In the genomic region with DNA sequence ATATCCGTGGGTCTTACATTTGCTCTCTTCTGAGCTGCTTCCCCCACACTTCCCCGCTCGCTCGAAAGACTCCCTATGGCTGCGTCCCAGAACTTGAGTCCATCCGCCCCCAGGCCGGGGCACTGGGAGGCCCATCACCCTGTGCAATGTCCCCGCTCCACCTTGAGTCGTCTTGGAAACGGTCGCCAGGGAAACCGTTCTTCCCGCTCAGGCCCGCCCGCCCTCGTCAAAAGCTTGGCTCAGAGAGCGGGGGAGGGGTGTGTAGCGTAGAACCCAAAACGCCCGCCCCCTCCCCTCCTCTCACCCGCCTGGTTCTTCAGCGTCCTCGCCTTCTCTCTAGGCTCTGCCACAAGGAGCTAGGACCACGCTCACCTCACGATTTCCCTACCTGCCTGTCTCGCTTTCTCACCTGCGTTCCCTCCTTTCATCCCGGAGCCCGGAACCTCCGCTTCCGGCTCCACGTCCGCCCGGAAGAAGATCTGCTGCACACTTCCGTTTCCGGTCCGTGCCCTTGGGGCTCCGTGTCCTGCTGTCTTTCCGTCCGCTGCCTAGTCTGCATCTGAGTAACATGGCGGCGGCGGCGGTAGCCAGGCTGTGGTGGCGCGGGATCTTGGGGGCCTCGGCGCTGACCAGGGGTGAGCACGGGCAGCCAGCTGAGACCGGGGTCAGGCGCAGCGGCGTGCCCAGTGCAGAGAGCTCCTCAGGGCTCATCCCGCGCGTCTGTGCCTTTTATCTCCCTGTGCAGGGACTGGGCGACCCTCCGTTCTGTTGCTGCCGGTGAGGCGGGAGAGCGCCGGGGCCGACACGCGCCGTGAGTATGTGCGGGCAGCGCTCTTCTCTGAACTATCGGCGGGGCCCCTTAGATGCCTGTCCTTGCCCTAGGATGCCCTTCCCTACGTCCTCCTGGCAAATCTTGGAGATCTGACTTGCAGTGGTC, we compare ENCODE assay signal across 8 cellular contexts. TPM values are rescaled to one million over a fixed set of nuclear protein-coding genes. Genes with fewer than 3 reads are reported as not detected.
DNase-seq lines count a peak whose midpoint lies in the region; ATAC-seq, FAIRE-seq and TF ChIP-seq lines count a peak whose summit lies in the region.

TSS of gene KBTBD4 (minus strand) at position 447 of the 937 bp plus-strand sequence. CDS start at position 428, 19 bp downstream.
TSS of gene NDUFS3 (plus strand) at position 551 of the 937 bp plus-strand sequence. CDS start at position 569, 18 bp downstream.

- H3F3A ChIP-seq in OCI-LY1 (ENCODE audit: insufficient read depth, low read length), result no peaks in the 10 kb centered on the region

- CTCF ChIA-PET in endothelial cell of umbilical vein (lab: Charles Lee), result interaction anchor here (1.0 to 1.2 kb wide), 4 partner anchors 10 to 124 kb away, joined by 3 to 4 read pairs (median 3); partner anchors contain the start of gene PTPMT1

- POLR2A ChIA-PET in endothelial cell of umbilical vein (lab: Charles Lee), result no interaction called here

- H3K36me3 ChIP-seq in OCI-LY1 (ENCODE audit: insufficient read depth, low read length) (peaks cover 63% of the 10 kb centered on the region), endothelial cell of umbilical vein (ENCODE audit: control insufficient read depth in 2 of 2, extremely low read depth in 1 of 2, insufficient read depth in 2 of 2, low read length in 2 of 2) (peaks cover 13 to 19% of the 10 kb centered on the region in 2 experiments)

- DNase-seq in D721Med (ENCODE audit: insufficient read length, low spot score) (peak; percentile 91), HuH-7 (ENCODE audit: low spot score) (peak; percentile 86), endothelial cell of umbilical vein (ENCODE audit: low read depth, low spot score) (peak; percentile 84), middle frontal gyrus (ENCODE audit: extremely low spot score, low spot score) (peak; percentile 83)
- peak; percentile 85 for DNase-seq in activated CD8-positive, alpha-beta memory T cell treated with anti-CD3 and anti-CD28 coated beads, Interleukin-2, amount 50 U/mL, for 4 hours
- DNase-seq in stimulated activated CD8-positive, alpha-beta memory T cell treated with anti-CD3 and anti-CD28 coated beads, Interleukin-2, amount 100 ng/mL, for 1 hour (ENCODE audit: low read depth in 2 of 2), result peak; percentile 74 to 75

- H3K9me1 ChIP-seq in endothelial cell of umbilical vein (replicated peaks; ENCODE audit: control insufficient read depth, extremely low read depth, insufficient read depth, low read length), result no peaks in the 10 kb centered on the region

- no peaks in the 10 kb centered on the region for H4K20me1 ChIP-seq in OCI-LY1 (ENCODE audit: insufficient read depth, low read length)
- no peaks in the 10 kb centered on the region for H4K20me1 ChIP-seq in endothelial cell of umbilical vein (replicated peaks; ENCODE audit: control insufficient read depth, extremely low read depth, insufficient read depth, low read length)

- H3K4me1 ChIP-seq in OCI-LY1 (ENCODE audit: insufficient read depth, low read length, severe bottlenecking), result peaks cover 29% of the 10 kb centered on the region
- peaks cover 23% of the 10 kb centered on the region for H3K4me1 ChIP-seq in endothelial cell of umbilical vein (ENCODE audit: control insufficient read depth, extremely low read depth, insufficient read depth, low read length)

- H2AFZ ChIP-seq in OCI-LY1 (ENCODE audit: low read length) (no peak within 1 kb of the TSS), endothelial cell of umbilical vein (ENCODE audit: low read depth, low read length) (peak within 1 kb of the TSS; percentile 79)

- H3K9me2 ChIP-seq in OCI-LY1 (ENCODE audit: low read depth, low read length), result no peaks in the 10 kb centered on the region

- FAIRE-seq in D721Med (lab: Jason Lieb, UNC), result no peak
- FAIRE-seq in endothelial cell of umbilical vein (lab: Jason Lieb, UNC), result peak; percentile 74

- TF ChIP-seq POLR2A in endothelial cell of umbilical vein (IDR thresholded peaks at IDR 0.05; ENCODE audit: low read depth, low read length), result peak; percentile 63

- dilution Hi-C loops in endothelial cell of umbilical vein (cut with MboI; ENCODE audit: extremely low pct_ligation_motif_present, low sequenced_read_pairs), result no loop called here

- no peaks in the 10 kb centered on the region for H3K27me3 ChIP-seq in OCI-LY1 (ENCODE audit: insufficient read depth, low read length)
- H3K27me3 ChIP-seq in endothelial cell of umbilical vein (ENCODE audit: control insufficient read depth in 2 of 2, insufficient read depth in 2 of 2, low read length in 2 of 2), result no peaks in the 10 kb centered on the region

- H3K27ac ChIP-seq in OCI-LY1 (ENCODE audit: low read depth, low read length, poor library complexity, severe bottlenecking), result peak within 1 kb of the TSS; percentile 32
- H3K27ac ChIP-seq in endothelial cell of umbilical vein (ENCODE audit: insufficient read depth, low read depth, low read length), result peak within 1 kb of the TSS; percentile 47

- H3K9me3 ChIP-seq in OCI-LY1 (ENCODE audit: low read length) (no peaks in the 10 kb centered on the region), endothelial cell of umbilical vein (replicated peaks; ENCODE audit: control insufficient read depth, insufficient read depth, low read length) (no peaks in the 10 kb centered on the region)

- H3K4me2 ChIP-seq in OCI-LY1 (ENCODE audit: low read length), result peak within 1 kb of the TSS; percentile 100
- peak within 1 kb of the TSS; percentile 90 for H3K4me2 ChIP-seq in endothelial cell of umbilical vein (ENCODE audit: insufficient read depth, low read length)

- intact Hi-C loops in endothelial cell of umbilical vein (cut with micrococcal nuclease), result loop anchor here (1.0 to 5.0 kb wide), 2 partner anchors 25 to 151 kb away; partner anchors contain the start of genes CELF1 and PSMC3

- no TSS peak for BruUV-seq in endothelial cell of umbilical vein (replicated peaks; lab: Mats Ljungman, UMichigan)

- H3K79me2 ChIP-seq in OCI-LY1 (ENCODE audit: insufficient read depth, low read length) (peaks cover 16% of the 10 kb centered on the region), endothelial cell of umbilical vein (ENCODE audit: control insufficient read depth, insufficient read depth, low read length) (peaks cover 36% of the 10 kb centered on the region)

- H3K9ac ChIP-seq in OCI-LY1 (ENCODE audit: low read length) (peak within 1 kb of the TSS; percentile 99), endothelial cell of umbilical vein (replicated peaks; ENCODE audit: extremely low read depth, insufficient read depth, low read length) (peak within 1 kb of the TSS; percentile 65)

- ATAC-seq in GM21526 (IDR thresholded peaks at IDR 0.05; ENCODE audit: low FRiP score, unreplicated experiment), result peak; percentile 84

- TF ChIP-seq CTCF in D721Med (IDR thresholded peaks at IDR 0.05; ENCODE audit: insufficient read depth, missing control alignments) (no peak), OCI-LY1 (IDR thresholded peaks at IDR 0.05; ENCODE audit: low read length) (no peak), endothelial cell of umbilical vein (IDR thresholded peaks at IDR 0.05; ENCODE audit: extremely low read depth in 1 of 2, insufficient read depth in 1 of 2, low read depth in 1 of 2, low read length in 2 of 2) (no peak)

- H3K4me3 ChIP-seq in OCI-LY1 (ENCODE audit: low read depth, low read length, poor library complexity, severe bottlenecking), result peak within 1 kb of the TSS; percentile 97
- peak within 1 kb of the TSS; percentile 64 to 77 (median 73) for H3K4me3 ChIP-seq in endothelial cell of umbilical vein (replicated peaks in 1 of 3; ENCODE audit: insufficient read depth in 1 of 3, low read depth in 1 of 3, low read length in 3 of 3)

TF ChIP-seq in endothelial cell of umbilical vein, 7 proteins besides CTCF, POLR2A, EP300 and RAD21:
- TF ChIP-seq MAX (IDR thresholded peaks at IDR 0.05; ENCODE audit: insufficient read depth, insufficient read length) (peak; percentile 22), GATA2 (IDR thresholded peaks at IDR 0.05; ENCODE audit: insufficient read depth, insufficient read length, low read depth, low read length) (no peak), POLR2AphosphoS5 (IDR thresholded peaks at IDR 0.05; ENCODE audit: insufficient read depth, low read depth, low read length) (peak; percentile 88)

RNA-seq across cellular contexts. Expression of gene KBTBD4, which starts in this region (rescaled TPM):
- 16.3 and 16.6 TPM in 2 replicates for total RNA-seq in endothelial cell of umbilical vein
- 23.2 and 24.9 TPM in 2 replicates for polyA plus RNA-seq in endothelial cell of umbilical vein
- polyA plus RNA-seq in endothelial cell of umbilical vein (2011; cell fraction: cytosol; rRNA removed), result 20.0 and 21.7 TPM in 2 replicates
- 15.0 and 16.0 TPM in 2 replicates for polyA plus RNA-seq in endothelial cell of umbilical vein (2011; cell fraction: nucleus; rRNA removed)
- 18.9 and 21.3 TPM in 2 replicates for polyA plus RNA-seq in endothelial cell of umbilical vein (2012)
- 33.7 and 41.8 TPM in 2 replicates for polyA minus RNA-seq in endothelial cell of umbilical vein
- 19.6 TPM for polyA minus RNA-seq in endothelial cell of umbilical vein (2011; cell fraction: cytosol; rRNA and poly(A)+ RNA removed)
- 6.8 and 9.0 TPM in 2 replicates for polyA minus RNA-seq in endothelial cell of umbilical vein (2011; cell fraction: nucleus; rRNA and poly(A)+ RNA removed)

RNA-seq across cellular contexts. Expression of gene NDUFS3, which starts in this region (rescaled TPM):
- 91.8 and 99.7 TPM in 2 replicates for total RNA-seq in endothelial cell of umbilical vein
- 149 and 169 TPM in 2 replicates for polyA plus RNA-seq in endothelial cell of umbilical vein
- polyA plus RNA-seq in endothelial cell of umbilical vein (2011; cell fraction: cytosol; rRNA removed), result 199 and 224 TPM in 2 replicates
- 146 and 290 TPM in 2 replicates for polyA plus RNA-seq in endothelial cell of umbilical vein (2011; cell fraction: nucleus; rRNA removed)
- polyA plus RNA-seq in endothelial cell of umbilical vein (2012), result 96.0 and 97.4 TPM in 2 replicates
- polyA minus RNA-seq in endothelial cell of umbilical vein, result 73.0 and 94.6 TPM in 2 replicates
- 83.6 TPM for polyA minus RNA-seq in endothelial cell of umbilical vein (2011; cell fraction: cytosol; rRNA and poly(A)+ RNA removed)
- polyA minus RNA-seq in endothelial cell of umbilical vein (2011; cell fraction: nucleus; rRNA and poly(A)+ RNA removed), result 27.6 and 40.7 TPM in 2 replicates

Comparison
In these comparisons a context has a peak if more than half of its experiments do, and no peak if none do; other contexts are left out.
1. Peak in every context shown above with its lines: DNase-seq, ATAC-seq, H3K4me3 ChIP-seq and H3K27ac ChIP-seq.